1 cellular context compared by ENCODE assay signal in genomic region chr14:26554069-26554772, GRCh38.
TF ChIP-seq lines count a peak whose summit lies in the region.

No MANE protein-coding gene starts in this region.

TF ChIP-seq in WTC11, 78 proteins besides CTCF, POLR2A, EP300 and RAD21 (continued from another document):
- TF ChIP-seq AFF4 (CRISPR knock-in tag; IDR thresholded peaks at IDR 0.05; ENCODE audit: borderline replicate concordance), result no peak
- TF ChIP-seq, protein P1, sequence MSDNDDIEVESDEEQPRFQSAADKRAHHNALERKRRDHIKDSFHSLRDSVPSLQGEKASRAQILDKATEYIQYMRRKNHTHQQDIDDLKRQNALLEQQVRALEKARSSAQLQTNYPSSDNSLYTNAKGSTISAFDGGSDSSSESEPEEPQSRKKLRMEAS (CRISPR knock-in tag; IDR thresholded peaks at IDR 0.05), result no peak
